Comparison of ENCODE assay signal across 8 cellular contexts in the genomic region with DNA sequence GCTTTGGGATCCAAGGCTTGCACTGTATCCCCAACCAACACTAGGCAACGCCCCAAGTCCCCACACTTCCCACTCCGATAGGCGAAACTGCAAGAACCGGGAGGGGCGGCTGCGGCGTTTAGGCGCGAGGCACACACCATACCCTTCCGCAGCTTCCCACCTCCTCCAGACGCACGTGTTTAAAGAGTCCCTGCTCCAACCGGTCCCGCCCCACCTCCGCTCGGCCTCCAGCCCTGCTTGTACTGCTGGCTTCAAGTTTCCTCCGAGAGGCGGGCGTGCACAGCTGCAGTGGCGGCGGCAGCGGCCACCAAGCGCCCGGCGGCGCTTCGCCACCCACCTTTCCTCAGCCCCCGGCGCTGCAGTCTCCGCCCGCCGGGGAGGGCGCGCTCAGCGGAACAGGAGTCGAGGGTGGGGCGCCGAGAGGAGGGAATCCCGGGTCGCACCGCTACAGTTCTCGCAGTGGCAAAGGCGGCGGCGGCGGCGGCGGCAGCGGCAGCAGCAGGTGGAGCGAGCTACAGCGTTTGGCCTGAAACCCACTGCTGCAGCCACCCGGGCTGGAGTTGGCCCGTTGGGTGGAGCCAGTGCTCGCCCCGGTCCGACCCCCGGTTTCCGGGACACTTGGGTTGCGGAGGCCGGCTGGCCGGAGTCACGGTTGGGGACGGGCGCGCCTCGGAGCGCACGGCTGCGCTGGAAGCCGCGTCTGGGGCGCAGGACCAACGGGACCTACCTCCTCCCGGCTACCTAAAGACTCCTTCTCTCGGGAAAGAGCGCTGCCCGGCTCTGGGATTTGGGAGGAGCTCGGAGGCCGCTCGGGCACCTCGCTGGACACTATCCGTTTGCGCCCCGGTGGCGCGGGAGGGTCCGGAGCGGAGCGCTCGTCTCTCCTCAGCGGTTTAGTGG. TPM values are rescaled to one million over a fixed set of nuclear protein-coding genes. Genes with fewer than 3 reads are reported as not detected.
DNase-seq lines count a peak whose midpoint lies in the region; ATAC-seq and TF ChIP-seq lines count a peak whose summit lies in the region.

TSS of gene CNIH3 (plus strand) at position 457 of the 900 bp plus-strand sequence. CDS start 858 bp downstream, outside the sequence.

- H3K9me3 Mint-ChIP-seq in endodermal cell (peaks cover 2% of the 10 kb centered on the region), neural crest cell (no peaks in the 10 kb centered on the region)

- H3K36me3 ChIP-seq in endodermal cell (ENCODE audit: control insufficient read depth, insufficient read depth, low read length) = no peaks in the 10 kb centered on the region

- WGBS in endodermal cell (ENCODE audit: insufficient coverage in 1 of 2, insufficient read length in 1 of 2), 2 experiments = 0 to 1% methylated on average over 12 to 91 of the region's 91 CpGs

- H3K4me3 Mint-ChIP-seq in endodermal cell = peak within 1 kb of the TSS; percentile 66
- peak within 1 kb of the TSS; percentile 84 for H3K4me3 Mint-ChIP-seq in neural crest cell

- H3K36me3 Mint-ChIP-seq in endodermal cell (ENCODE audit: low read depth) (no peaks in the 10 kb centered on the region), neural crest cell (ENCODE audit: low read depth) (peaks cover 2% of the 10 kb centered on the region)

- H3K27me3 ChIP-seq in endodermal cell (ENCODE audit: control insufficient read depth, insufficient read depth, low read length, poor library complexity, severe bottlenecking) = peaks cover 64% of the 10 kb centered on the region

- H3K27ac ChIP-seq in endodermal cell (ENCODE audit: low read depth, low read length) = no peak within 1 kb of the TSS

- H3K27ac Mint-ChIP-seq in endodermal cell (no peak within 1 kb of the TSS), neural crest cell (ENCODE audit: unreplicated experiment) (no peak within 1 kb of the TSS)

- TF ChIP-seq CTCF in endodermal cell (conservative IDR thresholded peaks at IDR 0.05) = no peak
- TF ChIP-seq CTCF in neural crest cell (conservative IDR thresholded peaks at IDR 0.05) = no peak

- peaks cover 83% of the 10 kb centered on the region for H3K27me3 Mint-ChIP-seq in endodermal cell (ENCODE audit: insufficient read depth)
- peaks cover 72% of the 10 kb centered on the region for H3K27me3 Mint-ChIP-seq in neural crest cell (ENCODE audit: low read depth)

- no peaks in the 10 kb centered on the region for H3K4me1 ChIP-seq in endodermal cell (ENCODE audit: control insufficient read depth, insufficient read depth, low read length)

- H3K9me3 ChIP-seq in endodermal cell (ENCODE audit: control insufficient read depth, low read length) = peaks cover 1% of the 10 kb centered on the region

- H3K9ac ChIP-seq in endodermal cell (ENCODE audit: extremely low read depth, low read length, poor library complexity, severe bottlenecking) = no peak within 1 kb of the TSS

- peaks cover 20% of the 10 kb centered on the region for H3K4me1 Mint-ChIP-seq in endodermal cell
- H3K4me1 Mint-ChIP-seq in neural crest cell = peaks cover 16% of the 10 kb centered on the region

- DNase-seq in ELR (ENCODE audit: low read depth) (peak; percentile 86), NCI-H1105 treated with DMSO at 0.1 percent for 48 hours (lab: John Stamatoyannopoulos, UW) (peak; percentile 84), UCSD-AML1 (lab: John Stamatoyannopoulos, UW; ENCODE audit: unreplicated experiment) (peak; percentile 70), endodermal cell (peak; percentile 93), neural crest cell (ENCODE audit: low read depth, low spot score) (peak; percentile 31), midbrain (lab: John Stamatoyannopoulos, UW) (no peak), NAMALWA (ENCODE audit: low spot score) (no peak)

- ATAC-seq in HG02885 (IDR thresholded peaks at IDR 0.05; ENCODE audit: poor library complexity, unreplicated experiment) = no peak

- peak within 1 kb of the TSS; percentile 79 for H3K4me3 ChIP-seq in endodermal cell (ENCODE audit: low read length)

RNA-seq across cellular contexts. Expression of gene CNIH3, which starts in this region (rescaled TPM):
- total RNA-seq in endodermal cell (1 to 10 TPM; 4.5 to 6.6 TPM), neural crest cell (3.8 and 4.2 TPM in 2 replicates)
- 2.8 TPM for polyA plus RNA-seq in endodermal cell (2013, experiment 1 of 2)
- polyA plus RNA-seq in endodermal cell (2013, experiment 2 of 2) = 2.8 TPM

Comparison
In these comparisons a context has a peak if more than half of its experiments do, and no peak if none do; other contexts are left out.
1. DNase-seq: peak in ELR (single experiment), NCI-H1105 treated with DMSO at 0.1 percent for 48 hours (single experiment), UCSD-AML1 (single experiment), endodermal cell (single experiment) and neural crest cell (single experiment); none in midbrain (single experiment) and NAMALWA (single experiment).